ENCODE assay signal across 30 cellular contexts in genomic region chr2:65275141-65275540, GRCh38. TPM values are rescaled to one million over a fixed set of nuclear protein-coding genes. Genes with fewer than 3 reads are reported as not detected.
DNase-seq lines count a peak whose midpoint lies in the region; ATAC-seq and TF ChIP-seq lines count a peak whose summit lies in the region.
"Had no signal": no experiment of that assay in that cellular context is flagged by ENCODE, and none has a peak within 500 bp of the region (broad histone marks: within the 10 kb centered on the region; RNA-seq: fewer than 3 reads in every experiment).

No MANE protein-coding gene starts in this region.

- no peak overlapping the region for H3K4ac ChIP-seq in H9 (ENCODE audit: low read depth, low read length)

- H3K36me3 ChIP-seq in CD8-positive, alpha-beta T cell (ENCODE audit: insufficient read depth, low read length) = no peaks in the 10 kb centered on the region

- no peak overlapping the region for H2BK15ac ChIP-seq in H9 (ENCODE audit: low read depth, low read length)

- peaks cover 10% of the 10 kb centered on the region for H3K4me1 Mint-ChIP-seq in CD8-positive, alpha-beta T cell (ENCODE audit: low read depth)
- peaks cover 7 to 10% of the 10 kb centered on the region in 2 experiments; a peak in 3 of 4 replicates for H3K4me1 Mint-ChIP-seq in H9
- H3K4me1 Mint-ChIP-seq in nephron progenitor cell = peaks cover 42% of the 10 kb centered on the region

- no peak overlapping the region for H3K18ac ChIP-seq in H9 (ENCODE audit: insufficient read length, low read depth, low read length)

- CTCF ChIA-PET in CD8-positive, alpha-beta T cell (lab: Charles Lee) = no interaction called here

- no peaks in the 10 kb centered on the region for H3K23me2 ChIP-seq in H9 (ENCODE audit: insufficient read length, low read depth, low read length, poor library complexity, severe bottlenecking)

- H2AFZ ChIP-seq in H9 (ENCODE audit: low read length) = no peak overlapping the region

- H3K27ac Mint-ChIP-seq in CD8-positive, alpha-beta T cell = peak overlapping the region; percentile 75
- H3K27ac Mint-ChIP-seq in H9 (no peak overlapping the region), nephron progenitor cell (peak overlapping the region; percentile 59)
- H3K27ac Mint-ChIP-seq: B cell; HFFc6; stimulated activated naive CD8-positive, alpha-beta T cell treated with anti-CD3 and anti-CD28 coated beads, Interleukin-15, amount 100 ng/mL, for 72 hours had no signal

- H2AK5ac ChIP-seq in H9 (ENCODE audit: insufficient read length, low read length) = no peak overlapping the region

- peaks cover 26% of the 10 kb centered on the region for H3K36me3 Mint-ChIP-seq in CD8-positive, alpha-beta T cell
- H3K36me3 Mint-ChIP-seq in H9 (ENCODE audit: insufficient read depth in 1 of 3, low read depth in 3 of 3) = peaks cover 0 to 18% (median 3%) of the 10 kb centered on the region in 3 experiments; a peak in 4 of 7 replicates
- peaks cover 13% of the 10 kb centered on the region for H3K36me3 Mint-ChIP-seq in nephron progenitor cell (ENCODE audit: low read depth)

- H3K79me1 ChIP-seq in H9 (ENCODE audit: insufficient read depth, low read depth, low read length, poor library complexity, severe bottlenecking) = no peaks in the 10 kb centered on the region

- no peaks in the 10 kb centered on the region for H3K27me3 Mint-ChIP-seq in CD8-positive, alpha-beta T cell (ENCODE audit: low read depth)
- H3K27me3 Mint-ChIP-seq in H9 (ENCODE audit: low read depth) (peaks cover 96% of the 10 kb centered on the region), nephron progenitor cell (ENCODE audit: low read depth, poor library complexity) (no peaks in the 10 kb centered on the region)
- H3K27me3 Mint-ChIP-seq: B cell; stimulated activated naive CD8-positive, alpha-beta T cell treated with anti-CD3 and anti-CD28 coated beads, Interleukin-15, amount 100 ng/mL, for 72 hours had no signal

- no peak overlapping the region for H4K5ac ChIP-seq in H9 (ENCODE audit: insufficient read length, low read depth, low read length)

- H4K91ac ChIP-seq in H9 (ENCODE audit: insufficient read length, low read depth, low read length) = no peak overlapping the region

- H3K4me1 ChIP-seq in CD8-positive, alpha-beta T cell (ENCODE audit: insufficient read depth, low read length) = peaks cover 8% of the 10 kb centered on the region
- H3K4me1 ChIP-seq in H9 (ENCODE audit: insufficient read depth, low read length) = no peaks in the 10 kb centered on the region

- ATAC-seq in CD8-positive, alpha-beta T cell = no peak
- no peak for ATAC-seq in GM19351 (IDR thresholded peaks at IDR 0.05; ENCODE audit: unreplicated experiment)
- ATAC-seq: stimulated activated naive CD8-positive, alpha-beta T cell treated with anti-CD3 and anti-CD28 coated beads, Interleukin-15, amount 100 ng/mL, for 72 hours had no signal

- no peaks in the 10 kb centered on the region for H3K79me2 ChIP-seq in H9 (ENCODE audit: insufficient read depth, low read length)

- no CpG with 5 or more reads among the region's 2 CpGs for WGBS in H9 (ENCODE audit: extremely low coverage, insufficient read length, low lambda C conversion rate)

- H3T11ph ChIP-seq in H9 (ENCODE audit: low read length) = no peak overlapping the region

- H3K27ac ChIP-seq in CD8-positive, alpha-beta T cell (ENCODE audit: low read depth, low read length) = no peak overlapping the region
- H3K27ac ChIP-seq in H9 (ENCODE audit: insufficient read length, low read depth, low read length) = no peak overlapping the region
- H3K27ac ChIP-seq: coronary artery, Peyer's patch, right atrium auricular region, thoracic aorta, VCaP had no signal

- no peak overlapping the region for H2BK20ac ChIP-seq in H9 (ENCODE audit: low read depth, low read length, poor library complexity, severe bottlenecking)

- no peak overlapping the region for H3K14ac ChIP-seq in H9 (ENCODE audit: insufficient read depth, low read length)

- no peak overlapping the region for H2BK12ac ChIP-seq in H9 (ENCODE audit: insufficient read length, low read depth, low read length)

- no peak overlapping the region for H3K56ac ChIP-seq in H9 (ENCODE audit: insufficient read length, low read depth, low read length)

- H3K4me2 ChIP-seq in H9 (ENCODE audit: insufficient read depth, insufficient read length, low read length) = no peak overlapping the region

- no peaks in the 10 kb centered on the region for H3K27me3 ChIP-seq in CD8-positive, alpha-beta T cell (ENCODE audit: insufficient read depth, low read length)
- peaks cover 56% of the 10 kb centered on the region for H3K27me3 ChIP-seq in H9 (ENCODE audit: insufficient read depth, low read length)
- H3K27me3 ChIP-seq: Peyer's patch, right atrium auricular region had no signal

- H3K23ac ChIP-seq in H9 (ENCODE audit: insufficient read length, low read depth, low read length) = no peak overlapping the region

- no peaks in the 10 kb centered on the region for H4K20me1 ChIP-seq in H9 (ENCODE audit: control insufficient read depth, insufficient read depth, insufficient read length)

- no peak overlapping the region for H3K4me3 Mint-ChIP-seq in CD8-positive, alpha-beta T cell
- no peak overlapping the region for H3K4me3 Mint-ChIP-seq in H9
- no peak overlapping the region for H3K4me3 Mint-ChIP-seq in nephron progenitor cell
- H3K4me3 Mint-ChIP-seq: B cell; HFFc6; stimulated activated naive CD8-positive, alpha-beta T cell treated with anti-CD3 and anti-CD28 coated beads, Interleukin-15, amount 100 ng/mL, for 72 hours had no signal

- intact Hi-C loops in CD8-positive, alpha-beta T cell (cut with DNase I, micrococcal nuclease) = no loop called here

- H2BK120ac ChIP-seq in H9 (ENCODE audit: low read depth, low read length, poor library complexity, severe bottlenecking) = no peak overlapping the region

- no peak overlapping the region for H3K4me3 ChIP-seq in CD8-positive, alpha-beta T cell (ENCODE audit: low read depth, low read length)
- H3K4me3 ChIP-seq: coronary artery, Peyer's patch, right atrium auricular region, thoracic aorta had no signal

- POLR2A ChIA-PET in CD8-positive, alpha-beta T cell (lab: Charles Lee) = interaction anchor here (1.0 to 1.3 kb wide), 2 partner anchors 27 to 54 kb away, joined by 3 to 7 read pairs; no protein-coding TSS in a partner anchor

- no peaks in the 10 kb centered on the region for H3K9me3 Mint-ChIP-seq in CD8-positive, alpha-beta T cell
- H3K9me3 Mint-ChIP-seq in H9 = peaks cover 0 to 2% of the 10 kb centered on the region in 2 experiments; a peak in 2 of 5 replicates
- H3K9me3 Mint-ChIP-seq in nephron progenitor cell = no peaks in the 10 kb centered on the region
- H3K9me3 Mint-ChIP-seq: HFFc6; stimulated activated naive CD8-positive, alpha-beta T cell treated with anti-CD3 and anti-CD28 coated beads, Interleukin-15, amount 100 ng/mL, for 72 hours had no signal

- no peak overlapping the region for H2BK5ac ChIP-seq in H9 (ENCODE audit: insufficient read length, low read length)

- no peak overlapping the region for H3K9ac ChIP-seq in H9 (ENCODE audit: extremely low read depth, insufficient read length, low read length)

- no peak overlapping the region for H4K8ac ChIP-seq in H9 (replicated peaks; ENCODE audit: insufficient read length, low read depth, low read length)

- H3K9me3 ChIP-seq in CD8-positive, alpha-beta T cell (ENCODE audit: low read length) = no peaks in the 10 kb centered on the region
- H3K9me3 ChIP-seq in H9 (ENCODE audit: control insufficient read depth, low read depth, low read length) = no peaks in the 10 kb centered on the region
- H3K9me3 ChIP-seq: Peyer's patch, right atrium auricular region, thoracic aorta had no signal

- no peak for TF ChIP-seq CTCF in CD8-positive, alpha-beta T cell (IDR thresholded peaks at IDR 0.05)
- no peak for TF ChIP-seq CTCF in H9 (conservative IDR thresholded peaks at IDR 0.05)
- no peak for TF ChIP-seq CTCF in nephron progenitor cell (IDR thresholded peaks at IDR 0.05)

- no peak for DNase-seq in CD8-positive, alpha-beta T cell
- DNase-seq in H9 = peak; percentile 47
- DNase-seq in iPS DF 4.7 (ENCODE audit: extremely low read depth, low spot score) = peak; percentile 66
- no peak for DNase-seq in nephron progenitor cell
- no peak for DNase-seq in D341Med (ENCODE audit: low spot score)
- DNase-seq in GM03348 (ENCODE audit: low spot score) = no peak
- DNase-seq: activated CD4-positive, alpha-beta T cell treated with anti-CD3 and anti-CD28 coated beads for 4 hours; activated gamma-delta T cell treated with Interleukin-2 at 50 U/mL for 16 hours; activated T-cell treated with anti-CD3 and anti-CD28 coated beads, Interleukin-2, amount 50 U/mL, for 1 hour; caudate nucleus; DMS153; effector memory CD4-positive, alpha-beta T cell; HFFc6; hypothalamus; kidney; NCI-H1092; NCI-H1694 treated with DMSO at 0.1 percent for 48 hours; NCI-H446; NCI-H748 treated with DMSO at 0.1 percent for 48 hours; Peyer's patch; posterior cingulate gyrus; SHP77 treated with DMSO at 0.1 percent for 48 hours; stimulated activated CD4-positive, alpha-beta T cell treated with anti-CD3 and anti-CD28 coated beads, Interleukin-2, amount 100 ng/mL, for 24 hours; stimulated activated naive CD8-positive, alpha-beta T cell treated with anti-CD3 and anti-CD28 coated beads, Interleukin-15, amount 100 ng/mL, for 72 hours had no signal

RNA-seq across cellular contexts. Expression of gene ACTR2, which starts 47.5 kb away (rescaled TPM):
- total RNA-seq in CD8-positive, alpha-beta T cell = 100 to 1,000 TPM; 101 to 117 TPM
- total RNA-seq in H9 (2021) = 175 and 176 TPM in 2 replicates

Comparison
In these comparisons a context has a peak if more than half of its experiments do, and no peak if none do; other contexts are left out.
1. DNase-seq: peak in H9 (single experiment) and iPS DF 4.7 (single experiment); none in CD8-positive, alpha-beta T cell (0 of 7), nephron progenitor cell (single experiment), D341Med (single experiment) and GM03348 (single experiment).
2. H3K27ac Mint-ChIP-seq: peak in CD8-positive, alpha-beta T cell (single experiment) and nephron progenitor cell (single experiment); none in H9 (0 of 3).